Comparison of ENCODE assay signal across 16 cellular contexts in genomic region chr12:92020983-92021664, GRCh38.
DNase-seq lines count a peak whose midpoint lies in the region; ATAC-seq and TF ChIP-seq lines count a peak whose summit lies in the region.
"Had no signal": no experiment of that assay in that cellular context is flagged by ENCODE, and none has a peak within 500 bp of the region (broad histone marks: within the 10 kb centered on the region; RNA-seq: fewer than 3 reads in every experiment).

No MANE protein-coding gene starts in this region.

- peaks cover 0 to 13% (median 4%) of the 10 kb centered on the region in 8 donors for H3K9me3 Mint-ChIP-seq in CD4-positive, alpha-beta memory T cell
- peaks cover 7 to 32% (median 20%) of the 10 kb centered on the region in 5 experiments for H3K9me3 Mint-ChIP-seq in brain
- peaks cover 0 to 23% (median 4%) of the 10 kb centered on the region in 9 donors for H3K9me3 Mint-ChIP-seq in naive thymus-derived CD8-positive, alpha-beta T cell

- peaks cover 0 to 3% of the 10 kb centered on the region in 2 donors for H3K36me3 Mint-ChIP-seq in CD4-positive, alpha-beta memory T cell
- peaks cover 9% of the 10 kb centered on the region for H3K36me3 Mint-ChIP-seq in brain
- peaks cover 0 to 18% (median 14%) of the 10 kb centered on the region in 3 donors for H3K36me3 Mint-ChIP-seq in naive thymus-derived CD8-positive, alpha-beta T cell
- H3K36me3 Mint-ChIP-seq: immature natural killer cell had no signal

- no peaks in the 10 kb centered on the region for H3K9me2 ChIP-seq in Loucy (replicated peaks; ENCODE audit: low read depth, low read length)

- no peaks in the 10 kb centered on the region for H3K36me3 ChIP-seq in CD4-positive, alpha-beta memory T cell (ENCODE audit: insufficient read depth, low read length)
- H3K36me3 ChIP-seq in Loucy (ENCODE audit: insufficient read depth, low read length) (no peaks in the 10 kb centered on the region), spleen (no peaks in the 10 kb centered on the region)
- H3K36me3 ChIP-seq: BE2C, brain microvascular endothelial cell had no signal

- no peaks in the 10 kb centered on the region for H3K27me3 ChIP-seq in CD4-positive, alpha-beta memory T cell (ENCODE audit: insufficient read depth, low read length)
- no peaks in the 10 kb centered on the region for H3K27me3 ChIP-seq in Loucy (ENCODE audit: insufficient read depth, low read length, poor library complexity, severe bottlenecking)
- H3K27me3 ChIP-seq in spleen (replicated peaks in 1 of 7): no peaks in the 10 kb centered on the region
- H3K27me3 ChIP-seq: BE2C, brain microvascular endothelial cell had no signal

- peaks cover 17 to 27% (median 19%) of the 10 kb centered on the region in 4 donors for H3K4me1 Mint-ChIP-seq in CD4-positive, alpha-beta memory T cell
- peaks cover 18% of the 10 kb centered on the region for H3K4me1 Mint-ChIP-seq in brain
- H3K4me1 Mint-ChIP-seq in naive thymus-derived CD8-positive, alpha-beta T cell: peaks cover 22 to 45% (median 39%) of the 10 kb centered on the region in 4 donors
- H3K4me1 Mint-ChIP-seq: immature natural killer cell had no signal

- POLR2A ChIA-PET in CD4-positive, alpha-beta memory T cell (lab: Charles Lee; ENCODE audit: partially characterized antibody): interaction anchor here (0.6 to 3.0 kb wide), 3 partner anchors 9 to 123 kb away, joined by 4 to 7 read pairs (median 6); no protein-coding TSS in a partner anchor
- POLR2A ChIA-PET in naive thymus-derived CD8-positive, alpha-beta T cell (lab: Charles Lee): interaction anchor here (0.6 to 2.7 kb wide), 4 partner anchors 10 to 373 kb away, joined by 3 to 9 read pairs (median 6); partner anchors contain the start of gene BTG1

- no peak for TF ChIP-seq CTCF in Loucy (conservative IDR thresholded peaks at IDR 0.05; ENCODE audit: low read length)
- TF ChIP-seq CTCF in brain (conservative IDR thresholded peaks at IDR 0.05): no peak
- no peak for TF ChIP-seq CTCF in spleen (IDR thresholded peaks at IDR 0.05 in 8 of 11, conservative IDR thresholded peaks at IDR 0.05 in 3 of 11)

- 0 out of 2 replicates have a peak overlapping the region, but pooled peaks have one; percentile 11 for H2AFZ ChIP-seq in Loucy (ENCODE audit: low read length)

- ATAC-seq in naive thymus-derived CD8-positive, alpha-beta T cell: peak in 1 of 2 donors; percentile 46
- ATAC-seq in GM19467 (IDR thresholded peaks at IDR 0.05; ENCODE audit: unreplicated experiment): no peak

- TF ChIP-seq POLR2A in spleen (IDR thresholded peaks at IDR 0.05): no peak

- no peaks in the 10 kb centered on the region for H4K20me1 ChIP-seq in Loucy (ENCODE audit: insufficient read depth, low read length, poor library complexity, severe bottlenecking)

- peak overlapping the region in 4 of 7 donors; percentile 10 to 57 (median 36) for H3K27ac Mint-ChIP-seq in CD4-positive, alpha-beta memory T cell
- peak overlapping the region in 3 of 5 experiments; percentile 18 to 73 (median 29) for H3K27ac Mint-ChIP-seq in brain
- peak overlapping the region in 9 of 10 donors; percentile 35 to 92 (median 71) for H3K27ac Mint-ChIP-seq in naive thymus-derived CD8-positive, alpha-beta T cell

- H3K27ac ChIP-seq in CD4-positive, alpha-beta memory T cell (ENCODE audit: low read depth, low read length): no peak overlapping the region
- no peak overlapping the region for H3K27ac ChIP-seq in spleen
- H3K27ac ChIP-seq: brain microvascular endothelial cell had no signal

- H3K4me2 ChIP-seq in Loucy (ENCODE audit: low read depth, low read length, poor library complexity, severe bottlenecking): no peak overlapping the region

- peak overlapping the region in 5 of 8 donors; percentile 31 to 70 (median 43) for H3K4me3 Mint-ChIP-seq in CD4-positive, alpha-beta memory T cell
- H3K4me3 Mint-ChIP-seq in brain: peak overlapping the region in 2 of 5 experiments; percentile 4 to 24
- H3K4me3 Mint-ChIP-seq in naive thymus-derived CD8-positive, alpha-beta T cell: peak overlapping the region in 7 of 10 donors; percentile 19 to 71 (median 49)
- H3K4me3 Mint-ChIP-seq: immature natural killer cell had no signal

- H3K4me1 ChIP-seq in CD4-positive, alpha-beta memory T cell (ENCODE audit: insufficient read depth, low read length): peaks cover 20% of the 10 kb centered on the region
- peaks cover 4% of the 10 kb centered on the region for H3K4me1 ChIP-seq in Loucy (ENCODE audit: insufficient read depth, low read length, poor library complexity, severe bottlenecking)
- H3K4me1 ChIP-seq in spleen: no peaks in the 10 kb centered on the region

- no peak overlapping the region for H3K9ac ChIP-seq in Loucy (ENCODE audit: low read depth, low read length, poor library complexity, severe bottlenecking)

- no peaks in the 10 kb centered on the region for H3K79me2 ChIP-seq in Loucy (ENCODE audit: insufficient read depth, low read length)

- no peak for DNase-seq in CD4-positive, alpha-beta memory T cell
- no peak for DNase-seq in naive thymus-derived CD8-positive, alpha-beta T cell
- DNase-seq in activated CD8-positive, alpha-beta memory T cell treated with anti-CD3 and anti-CD28 coated beads, Interleukin-2, amount 50 U/mL, for 48 hours: no peak
- no peak for DNase-seq in spleen
- DNase-seq: activated CD4-positive, alpha-beta T cell treated with anti-CD3 and anti-CD28 coated beads for 4 hours; brain microvascular endothelial cell; DMS 273 treated with DMSO at 0.1 percent for 48 hours; immature natural killer cell; NCI-H1930; NCI-H774; posterior cingulate gyrus; substantia nigra had no signal

- no peaks in the 10 kb centered on the region for H3K27me3 Mint-ChIP-seq in CD4-positive, alpha-beta memory T cell
- no peaks in the 10 kb centered on the region for H3K27me3 Mint-ChIP-seq in brain
- H3K27me3 Mint-ChIP-seq in naive thymus-derived CD8-positive, alpha-beta T cell: no peaks in the 10 kb centered on the region

- intact Hi-C loops in CD4-positive, alpha-beta memory T cell (cut with micrococcal nuclease): no loop called here
- intact Hi-C loops in spleen (cut with DNase I; ENCODE audit: low total_unique reads): no loop called here

- CTCF ChIA-PET in CD4-positive, alpha-beta memory T cell (lab: Charles Lee; ENCODE audit: partially characterized antibody): interaction anchor here (1.1 kb wide), 1 partner anchor 98 kb away, joined by 3 read pairs; no protein-coding TSS in a partner anchor

- no peaks in the 10 kb centered on the region for H3F3A ChIP-seq in Loucy (ENCODE audit: low read depth)

- no peaks in the 10 kb centered on the region for H3K9me3 ChIP-seq in CD4-positive, alpha-beta memory T cell (ENCODE audit: control insufficient read depth in 1 of 2, low read length in 2 of 2)
- H3K9me3 ChIP-seq in Loucy (ENCODE audit: insufficient read depth, low read depth, low read length): no peaks in the 10 kb centered on the region
- peaks cover 0 to 3% (median 0%) of the 10 kb centered on the region in 8 donors for H3K9me3 ChIP-seq in spleen
- H3K9me3 ChIP-seq: BE2C had no signal

- 65 to 77% (median 68%) methylated on average over 6 of the region's 6 CpGs for WGBS in spleen, 5 donors

- H3K4me3 ChIP-seq in CD4-positive, alpha-beta memory T cell (ENCODE audit: low read length in 2 of 2): no peak overlapping the region
- H3K4me3 ChIP-seq in Loucy (ENCODE audit: low read length, poor library complexity, severe bottlenecking) (no peak overlapping the region), spleen (no peak overlapping the region)
